1 cellular context compared by ENCODE assay signal in the genomic region with DNA sequence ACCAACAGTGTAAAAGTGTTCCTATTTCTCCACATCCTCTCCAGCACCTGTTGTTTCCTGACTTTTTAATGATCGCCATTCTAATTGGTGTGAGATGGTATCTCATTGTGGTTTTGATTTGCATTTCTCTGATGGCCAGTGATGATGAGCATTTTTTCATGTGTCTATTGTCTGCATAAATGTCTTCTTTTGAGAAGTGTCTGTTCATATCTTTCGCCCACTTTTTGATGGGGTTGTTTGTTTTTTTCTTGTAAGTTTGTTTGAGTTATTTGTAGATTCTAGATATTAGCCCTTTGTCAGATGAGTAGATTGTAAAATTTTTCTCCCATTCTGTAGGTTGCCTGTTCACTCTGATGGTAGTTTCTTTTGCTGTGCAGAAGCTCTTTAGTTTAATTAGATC.
A peak's percentile ranks its signal among the peaks of the same experiment; 100 is the strongest.
TF ChIP-seq lines count a peak whose summit lies in the region.
"Not testable (repeated sequence)": the region's sequence is repeated elsewhere in the genome, so short reads cannot be mapped to it uniquely, and the experiment has no call there.

No MANE protein-coding gene starts in this region.

- H3K27ac ChIP-seq in HEK293 (ENCODE audit: extremely low read depth, low read depth, low read length) = not testable (repeated sequence)

- not testable (repeated sequence) for H3K4me3 ChIP-seq in HEK293 (ENCODE audit: low read depth, low read length)

- CTCF ChIA-PET in HEK293 (lab: Yijun Ruan, JAX) = not testable (repeated sequence)

- not testable (repeated sequence) for H3K36me3 ChIP-seq in HEK293 (ENCODE audit: control insufficient read depth in 2 of 2, insufficient read depth in 1 of 2, low read length in 2 of 2)

- not testable (repeated sequence) for H3K9me3 ChIP-seq in HEK293 (ENCODE audit: control insufficient read depth, insufficient read depth, low read depth, low read length)

- TF ChIP-seq CTCF in HEK293 (tag by site-specific recombination; IDR thresholded peaks at IDR 0.05) = not testable (repeated sequence)

- H3K4me1 ChIP-seq in HEK293 (ENCODE audit: control insufficient read depth, insufficient read depth, low read length) = not testable (repeated sequence)

- POLR2A ChIA-PET in HEK293 (lab: Yijun Ruan, JAX) = not testable (repeated sequence)

TF ChIP-seq in HEK293, 187 proteins besides CTCF, POLR2A, EP300 and RAD21:
- 0 out of 2 replicates have a peak, but pooled peaks have one; percentile 34 for TF ChIP-seq SCRT2 (tag by site-specific recombination; IDR thresholded peaks at IDR 0.05)
